22 cellular contexts compared by ENCODE assay signal in the genomic region with DNA sequence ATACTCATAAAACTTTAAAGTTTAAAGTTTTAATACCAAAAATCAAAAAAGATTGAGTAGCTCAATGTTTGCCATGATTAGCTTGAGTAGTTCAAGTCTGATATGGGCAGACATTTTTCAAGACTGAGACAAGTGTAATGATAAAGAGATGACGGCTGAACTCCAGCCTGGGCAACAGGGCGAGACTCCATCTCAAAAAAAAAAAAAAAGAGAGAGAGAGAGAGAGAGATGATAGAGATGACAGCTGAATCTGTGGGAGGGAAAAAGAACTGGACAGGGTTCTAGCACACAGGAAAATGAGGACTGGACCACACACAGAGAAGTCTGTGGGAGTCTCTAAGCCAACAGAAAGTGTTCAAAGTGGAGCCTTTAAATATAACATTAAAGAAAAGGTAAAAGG.
"Had no signal": no experiment of that assay in that cellular context is flagged by ENCODE, and none has a peak within 500 bp of the region (broad histone marks: within the 10 kb centered on the region; RNA-seq: fewer than 3 reads in every experiment).

No MANE protein-coding gene starts in this region.

- ATAC-seq: left lung; lower lobe of right lung; naive thymus-derived CD8-positive, alpha-beta T cell; psoas muscle had no signal

- FAIRE-seq: keratinocyte had no signal

- H2AFZ ChIP-seq: parathyroid adenoma had no signal

- H3K36me3 ChIP-seq: thoracic aorta, uterus had no signal

- H3K27me3 ChIP-seq: left lung, stomach, tibial nerve, uterus had no signal

- H3K27ac ChIP-seq: lower lobe of right lung, parathyroid adenoma, psoas muscle, skin epidermis, stomach, thoracic aorta, tibial nerve, uterus had no signal

- DNase-seq: head of caudate nucleus; hippocampal formation; kidney glomerular epithelial cell; left lung; lower lobe of right lung; mammary epithelial cell; mesenchymal stem cell; naive thymus-derived CD8-positive, alpha-beta T cell; nucleus accumbens; stimulated activated CD4-positive, alpha-beta T cell treated with anti-CD3 and anti-CD28 coated beads, Interleukin-12 subunit alpha, Interleukin-12 subunit beta, amount 100 ng/mL, for 4 hours; stimulated activated CD4-positive, alpha-beta T cell treated with anti-CD3 and anti-CD28 coated beads, Interleukin-15, amount 100 ng/mL, for 24 hours; stimulated activated CD4-positive, alpha-beta T cell treated with anti-CD3 and anti-CD28 coated beads, Interleukin-2, amount 100 ng/mL, for 24 hours; stimulated activated CD4-positive, alpha-beta T cell treated with anti-CD3 and anti-CD28 coated beads, Interleukin-4, amount 100 ng/mL, for 1 hour; stimulated activated naive CD4-positive, alpha-beta T cell; stomach had no signal

- H3K9me3 ChIP-seq: left lung, lower lobe of right lung, psoas muscle, stomach, thoracic aorta, tibial nerve, uterus had no signal

- H3K4me1 ChIP-seq: left lung, lower lobe of right lung, parathyroid adenoma, psoas muscle, stomach, tibial nerve, uterus had no signal

- H3K9ac ChIP-seq: parathyroid adenoma had no signal

- H3K79me2 ChIP-seq: parathyroid adenoma had no signal

- H3K4me3 ChIP-seq: left lung, lower lobe of right lung, psoas muscle, skin epidermis, stomach, thoracic aorta, tibial nerve, uterus had no signal
